Comparison of ENCODE assay signal across 1 cellular context in genomic region chr2:85433511-85434089, GRCh38.
TF ChIP-seq lines count a peak whose summit lies in the region.

No MANE protein-coding gene starts in this region.

TF ChIP-seq in IMR-90, 13 proteins besides CTCF, POLR2A, EP300 and RAD21 (continued from another document):
- no peak for TF ChIP-seq USF2 (IDR thresholded peaks at IDR 0.05; ENCODE audit: low read depth, low read length)
- no peak for TF ChIP-seq SMC3 (IDR thresholded peaks at IDR 0.05; ENCODE audit: low read depth, low read length)
- TF ChIP-seq BHLHE40 (IDR thresholded peaks at IDR 0.05; ENCODE audit: low read depth, low read length): no peak; the same call in 1 of the 2 replicates
- TF ChIP-seq RFX5 (IDR thresholded peaks at IDR 0.05; ENCODE audit: low read depth, low read length): no peak
- no peak for TF ChIP-seq NFE2L2 (IDR thresholded peaks at IDR 0.05; ENCODE audit: low read depth, low read length)
- TF ChIP-seq MAZ (IDR thresholded peaks at IDR 0.05; ENCODE audit: borderline replicate concordance, low read depth, low read length): peak; percentile 54; the same call in 1 of the 2 replicates
- no peak for TF ChIP-seq CEBPB (IDR thresholded peaks at IDR 0.05; ENCODE audit: low read depth, low read length)
